8 cellular contexts compared by ENCODE assay signal in genomic region chr2:238061310-238062202, GRCh38. TPM values are rescaled to one million over a fixed set of nuclear protein-coding genes. Genes with fewer than 3 reads are reported as not detected.
DNase-seq lines count a peak whose midpoint lies in the region; ATAC-seq and TF ChIP-seq lines count a peak whose summit lies in the region.

No MANE protein-coding gene starts in this region.

- peak overlapping the region; percentile 88 for H2AFZ ChIP-seq in MM.1S (ENCODE audit: low read length)

- H3K27ac ChIP-seq in MM.1S (ENCODE audit: low read length) (peak overlapping the region; percentile 52; the same call in 1 of the 2 replicates), WERI-Rb-1 (peak overlapping the region; percentile 68), endodermal cell (ENCODE audit: low read depth, low read length) (no peak overlapping the region), upper lobe of left lung (peak overlapping the region; percentile 85 to 97 (median 90))

- H3K36me3 ChIP-seq in MM.1S (replicated peaks; ENCODE audit: insufficient read depth, low read length) (no peaks in the 10 kb centered on the region; the same call in 1 of the 2 replicates), WERI-Rb-1 (peaks cover 15% of the 10 kb centered on the region), endodermal cell (ENCODE audit: control insufficient read depth, insufficient read depth, low read length) (peaks cover 20% of the 10 kb centered on the region), mucosa of stomach (ENCODE audit: control insufficient read depth, insufficient read depth, low read length) (no peaks in the 10 kb centered on the region), upper lobe of left lung (peaks cover 0 to 21% (median 5%) of the 10 kb centered on the region in 4 donors)

- TF ChIP-seq POLR2A in upper lobe of left lung (IDR thresholded peaks at IDR 0.05): no peak

- DNase-seq in NCI-H2029 (lab: John Stamatoyannopoulos, UW) (peak; percentile 5), NCI-H2029 treated with DMSO at 0.1 percent for 48 hours (lab: John Stamatoyannopoulos, UW) (no peak), H4 (ENCODE audit: low spot score) (peak; percentile 33), MM.1S (peak; percentile 36), WERI-Rb-1 (peak; percentile 52), endodermal cell (peak; percentile 83), upper lobe of left lung (peak in 1 of 2 donors; percentile 34)

- peaks cover 17% of the 10 kb centered on the region for H3K79me2 ChIP-seq in MM.1S (ENCODE audit: low read length)

- no peak for TF ChIP-seq EP300 in upper lobe of left lung (IDR thresholded peaks at IDR 0.05)

- H3K9me2 ChIP-seq in MM.1S (replicated peaks; ENCODE audit: insufficient read depth, low read length): no peaks in the 10 kb centered on the region

- H3K4me3 ChIP-seq in MM.1S (ENCODE audit: low read length): peak overlapping the region; percentile 95
- H3K4me3 ChIP-seq in WERI-Rb-1 (ENCODE audit: low read depth, low read length): peak overlapping the region; percentile 85
- H3K4me3 ChIP-seq in endodermal cell (ENCODE audit: low read length): peak overlapping the region; percentile 95
- H3K4me3 ChIP-seq in mucosa of stomach (ENCODE audit: low read length): peak overlapping the region; percentile 83
- peak overlapping the region; percentile 75 to 98 (median 84) for H3K4me3 ChIP-seq in upper lobe of left lung

- H3K9me3 ChIP-seq in MM.1S (replicated peaks; ENCODE audit: insufficient read depth, low read length) (no peaks in the 10 kb centered on the region), WERI-Rb-1 (ENCODE audit: severe bottlenecking) (no peaks in the 10 kb centered on the region), endodermal cell (ENCODE audit: control insufficient read depth, low read length) (no peaks in the 10 kb centered on the region), mucosa of stomach (ENCODE audit: control insufficient read depth, low read length) (no peaks in the 10 kb centered on the region), upper lobe of left lung (no peaks in the 10 kb centered on the region)

- peaks cover 10% of the 10 kb centered on the region; the same call in 1 of the 2 replicates for H3K4me1 ChIP-seq in MM.1S (ENCODE audit: low read length)
- peaks cover 5% of the 10 kb centered on the region for H3K4me1 ChIP-seq in endodermal cell (ENCODE audit: control insufficient read depth, insufficient read depth, low read length)
- H3K4me1 ChIP-seq in mucosa of stomach (ENCODE audit: control insufficient read depth, insufficient read depth, low read length): peaks cover 20% of the 10 kb centered on the region
- H3K4me1 ChIP-seq in upper lobe of left lung: peaks cover 10 to 17% (median 11%) of the 10 kb centered on the region in 4 donors

- peak overlapping the region; percentile 83 for H3K4me3 Mint-ChIP-seq in endodermal cell

- H4K20me1 ChIP-seq in MM.1S (ENCODE audit: insufficient read depth, low read length): no peaks in the 10 kb centered on the region

- no peak for ATAC-seq in upper lobe of left lung (ENCODE audit: low FRiP score in 2 of 2)

- TF ChIP-seq CTCF in MM.1S (IDR thresholded peaks at IDR 0.05; ENCODE audit: low read length) (no peak), WERI-Rb-1 (IDR thresholded peaks at IDR 0.05; ENCODE audit: low read depth, low read length) (no peak), endodermal cell (conservative IDR thresholded peaks at IDR 0.05) (no peak), upper lobe of left lung (IDR thresholded peaks at IDR 0.05) (no peak)

- peak overlapping the region; percentile 84 for H3K9ac ChIP-seq in MM.1S (ENCODE audit: low read length)
- H3K9ac ChIP-seq in endodermal cell (ENCODE audit: extremely low read depth, low read length, poor library complexity, severe bottlenecking): peak overlapping the region; percentile 70
- H3K9ac ChIP-seq in mucosa of stomach (ENCODE audit: low read length): peak overlapping the region; percentile 76

- H3K27me3 ChIP-seq in MM.1S (replicated peaks; ENCODE audit: insufficient read depth, low read length): no peaks in the 10 kb centered on the region
- H3K27me3 ChIP-seq in WERI-Rb-1 (ENCODE audit: insufficient read depth, low read depth, severe bottlenecking): no peaks in the 10 kb centered on the region
- no peaks in the 10 kb centered on the region for H3K27me3 ChIP-seq in endodermal cell (ENCODE audit: control insufficient read depth, insufficient read depth, low read length, poor library complexity, severe bottlenecking)
- H3K27me3 ChIP-seq in mucosa of stomach (ENCODE audit: control insufficient read depth, insufficient read depth, low read length): no peaks in the 10 kb centered on the region
- no peaks in the 10 kb centered on the region for H3K27me3 ChIP-seq in upper lobe of left lung

- H3K27ac Mint-ChIP-seq in endodermal cell: peak overlapping the region; percentile 79

- peak overlapping the region; percentile 95 for H3K4me2 ChIP-seq in MM.1S (ENCODE audit: low read depth, low read length)

- peaks cover 20% of the 10 kb centered on the region for H3K36me3 Mint-ChIP-seq in endodermal cell (ENCODE audit: low read depth)

- 4% methylated on average over 22 to 30 of the region's 30 CpGs for WGBS in endodermal cell (ENCODE audit: insufficient coverage in 1 of 2, insufficient read length in 1 of 2), 2 experiments
- WGBS in upper lobe of left lung, 2 donors: 5 to 6% methylated on average over 24 to 30 of the region's 30 CpGs

- H3K9me3 Mint-ChIP-seq in endodermal cell: no peaks in the 10 kb centered on the region

- peaks cover 9% of the 10 kb centered on the region for H3F3A ChIP-seq in MM.1S (ENCODE audit: insufficient read depth, low read length)

- peaks cover 28% of the 10 kb centered on the region for H3K4me1 Mint-ChIP-seq in endodermal cell

- H3K27me3 Mint-ChIP-seq in endodermal cell (ENCODE audit: insufficient read depth): peaks cover under 1% of the 10 kb centered on the region

RNA-seq across cellular contexts. Expression of gene SCLY, which starts 0.8 kb away (rescaled TPM):
- total RNA-seq in H4 (2014; rRNA removed; shearing (Covaris generic)): 19.6 and 20.5 TPM in 2 replicates
- total RNA-seq in endodermal cell (10 to 100 TPM; 39.0 to 45.0 TPM), upper lobe of left lung (10 to 100 TPM in 4 of 6 donors, 1 to 10 TPM in 2; 9.4 to 19.9 (median 11.1) TPM)
- polyA plus RNA-seq in endodermal cell (2013, experiment 1 of 2): 26.0 TPM
- 23.0 TPM for polyA plus RNA-seq in endodermal cell (2013, experiment 2 of 2)

RNA-seq across cellular contexts. Expression of gene ESPNL, which starts 38.6 kb away (rescaled TPM):
- total RNA-seq in H4 (2014; rRNA removed; shearing (Covaris generic)): not detected in 2 replicates
- total RNA-seq in endodermal cell (under 1 TPM; 0.15 to 0.86 TPM), upper lobe of left lung (1 to 10 TPM in 1 of 6 donors, under 1 TPM in 3, not detected in 2; 0.10 to 3.1 (median 0.38) TPM)
- 0.32 TPM for polyA plus RNA-seq in endodermal cell (2013, experiment 1 of 2)
- 0.25 TPM for polyA plus RNA-seq in endodermal cell (2013, experiment 2 of 2)
